Comparison of ENCODE assay signal across 21 cellular contexts in genomic region chr17:7048968-7049367, GRCh38. TPM values are rescaled to one million over a fixed set of nuclear protein-coding genes. Genes with fewer than 3 reads are reported as not detected.
DNase-seq lines count a peak whose midpoint lies in the region; ATAC-seq and TF ChIP-seq lines count a peak whose summit lies in the region.
"Had no signal": no experiment of that assay in that cellular context is flagged by ENCODE, and none has a peak within 500 bp of the region (broad histone marks: within the 10 kb centered on the region; RNA-seq: fewer than 3 reads in every experiment).

No MANE protein-coding gene starts in this region.

- CTCF ChIA-PET in HEK293 (lab: Yijun Ruan, JAX) = interaction anchor here (1.2 to 12.8 kb wide), 2 partner anchors 91 to 128 kb away, joined by 5 to 388 read pairs; no protein-coding TSS in a partner anchor

- H3K27ac ChIP-seq in BLaER1 (no peak overlapping the region), HEK293 (ENCODE audit: extremely low read depth, low read depth, low read length) (no peak overlapping the region), mesodermal cell (ENCODE audit: low read depth, low read length, severe bottlenecking) (peak overlapping the region; percentile 75)
- H3K27ac ChIP-seq: Peyer's patch had no signal

- no peaks in the 10 kb centered on the region for H3K36me3 Mint-ChIP-seq in activated naive CD8-positive, alpha-beta T cell treated with anti-CD3 and anti-CD28 coated beads, Interleukin-2, amount 50 U/mL, for 24 hours (ENCODE audit: low read depth)

- H3K27me3 ChIP-seq in BLaER1 = peaks cover 16% of the 10 kb centered on the region; the same call in 1 of the 2 replicates
- H3K27me3 ChIP-seq: Peyer's patch had no signal

- peaks cover 30% of the 10 kb centered on the region for H3K4me1 Mint-ChIP-seq in activated naive CD8-positive, alpha-beta T cell treated with anti-CD3 and anti-CD28 coated beads, Interleukin-2, amount 50 U/mL, for 24 hours

- H3K4me1 ChIP-seq in BLaER1 = peaks cover 27% of the 10 kb centered on the region
- peaks cover 6% of the 10 kb centered on the region; the same call in 1 of the 2 replicates for H3K4me1 ChIP-seq in HEK293 (ENCODE audit: control insufficient read depth, insufficient read depth, low read length)
- H3K4me1 ChIP-seq in mesodermal cell (ENCODE audit: control insufficient read depth, insufficient read depth, low read length, poor library complexity, severe bottlenecking) = peaks cover 14% of the 10 kb centered on the region

- H3K4me3 Mint-ChIP-seq in activated naive CD8-positive, alpha-beta T cell treated with anti-CD3 and anti-CD28 coated beads, Interleukin-2, amount 50 U/mL, for 24 hours = no peak overlapping the region

- no peak for ATAC-seq in GM18861 (IDR thresholded peaks at IDR 0.05; ENCODE audit: unreplicated experiment)
- ATAC-seq in left colon = no peak
- ATAC-seq in HG02852 (IDR thresholded peaks at IDR 0.05; ENCODE audit: unreplicated experiment) = no peak
- ATAC-seq in activated naive CD8-positive, alpha-beta T cell treated with anti-CD3 and anti-CD28 coated beads, Interleukin-2, amount 50 U/mL, for 24 hours = no peak

- DNase-seq in SK-MEL-5 (ENCODE audit: low read depth, low spot score) (peak; percentile 66), left colon (no peak)
- DNase-seq in activated naive CD8-positive, alpha-beta T cell treated with anti-CD3 and anti-CD28 coated beads, Interleukin-2, amount 50 U/mL, for 24 hours = no peak
- DNase-seq: DMS79 treated with DMSO at 0.1 percent for 48 hours, GF-D8, GOT3, NCI-H1048, NCI-H146, NCI-H2107, NCI-H345, NCI-H526 treated with DMSO at 0.1 percent for 48 hours, Peyer's patch, SHP77, T-helper 2 cell had no signal

- H3K27me3 Mint-ChIP-seq in activated naive CD8-positive, alpha-beta T cell treated with anti-CD3 and anti-CD28 coated beads, Interleukin-2, amount 50 U/mL, for 24 hours = peaks cover 2% of the 10 kb centered on the region

- 64 to 71% methylated on average over 1 to 3 of the region's 6 CpGs for WGBS in mesodermal cell (ENCODE audit: insufficient coverage in 2 of 2), 2 experiments

- H3K36me3 ChIP-seq in BLaER1 = no peaks in the 10 kb centered on the region
- no peaks in the 10 kb centered on the region for H3K36me3 ChIP-seq in HEK293 (ENCODE audit: control insufficient read depth in 2 of 2, insufficient read depth in 1 of 2, low read length in 2 of 2)
- H3K36me3 ChIP-seq in mesodermal cell (ENCODE audit: control insufficient read depth, insufficient read depth, low read length) = no peaks in the 10 kb centered on the region
- H3K36me3 ChIP-seq: Peyer's patch had no signal

- H3K4me2 ChIP-seq in BLaER1 = 0 out of 2 replicates have a peak overlapping the region, but pooled peaks have one; percentile 17

- H3K4me3 ChIP-seq in BLaER1 (no peak overlapping the region), HEK293 (ENCODE audit: low read depth, low read length) (no peak overlapping the region), mesodermal cell (ENCODE audit: extremely low read depth, insufficient read depth, low read length, poor library complexity, severe bottlenecking) (no peak overlapping the region)
- H3K4me3 ChIP-seq: Peyer's patch had no signal

- H3K9me3 ChIP-seq in BLaER1 = no peaks in the 10 kb centered on the region
- H3K9me3 ChIP-seq in HEK293 (ENCODE audit: control insufficient read depth, insufficient read depth, low read depth, low read length) = no peaks in the 10 kb centered on the region
- no peaks in the 10 kb centered on the region for H3K9me3 ChIP-seq in mesodermal cell (ENCODE audit: control insufficient read depth, low read length)
- H3K9me3 ChIP-seq: Peyer's patch had no signal

- no peak for TF ChIP-seq CTCF in HEK293 (tag by site-specific recombination; IDR thresholded peaks at IDR 0.05)

- no peak overlapping the region for H3K9ac ChIP-seq in BLaER1

- POLR2A ChIA-PET in HEK293 (lab: Yijun Ruan, JAX) = no interaction called here

- H3K9me3 Mint-ChIP-seq in activated naive CD8-positive, alpha-beta T cell treated with anti-CD3 and anti-CD28 coated beads, Interleukin-2, amount 50 U/mL, for 24 hours = no peaks in the 10 kb centered on the region

- H3K27ac Mint-ChIP-seq in activated naive CD8-positive, alpha-beta T cell treated with anti-CD3 and anti-CD28 coated beads, Interleukin-2, amount 50 U/mL, for 24 hours = no peak overlapping the region

- no peaks in the 10 kb centered on the region for H4K20me1 ChIP-seq in BLaER1

- in situ Hi-C loops in SK-MEL-5 (cut with HindIII; ENCODE audit: low pct_unique_long_range_greater_than_20kb, low sequenced_read_pairs) = no loop called here

- intact Hi-C loops in left colon (cut with DNase I, micrococcal nuclease) = loop anchor here in 1 of 2 donors (5.0 kb wide), 1 partner anchor 128 kb away; the partner anchor contains the start of gene ASGR1

TF ChIP-seq in HEK293, 187 proteins besides CTCF, POLR2A, EP300 and RAD21 (continues in another document):
- TF ChIP-seq ZNF174 (tag by site-specific recombination; IDR thresholded peaks at IDR 0.05) (no peak), ZFP3 (tag by site-specific recombination; IDR thresholded peaks at IDR 0.05; ENCODE audit: low read depth) (peak; percentile 86), ZBTB17 (tag by site-specific recombination; IDR thresholded peaks at IDR 0.05) (peak; percentile 49), ZNF366 (tag by site-specific recombination; conservative IDR thresholded peaks at IDR 0.05) (no peak), ZNF654 (tag by site-specific recombination; IDR thresholded peaks at IDR 0.05; ENCODE audit: low read depth) (no peak), ZNF501 (tag by site-specific recombination; IDR thresholded peaks at IDR 0.05) (no peak), MEIS1 (CRISPR knock-in tag; IDR thresholded peaks at IDR 0.05; ENCODE audit: borderline replicate concordance) (no peak), ZNF292 (tag by site-specific recombination; IDR thresholded peaks at IDR 0.05; ENCODE audit: borderline replicate concordance, low read depth) (no peak), ZNF266 (tag by site-specific recombination; IDR thresholded peaks at IDR 0.05; ENCODE audit: low read depth) (no peak), ZBTB11 (tag by site-specific recombination; conservative IDR thresholded peaks at IDR 0.05; ENCODE audit: low read depth) (no peak)

RNA-seq across cellular contexts. Expression of gene SLC16A11, which starts 5.1 kb away (rescaled TPM):
- total RNA-seq in SK-MEL-5 (2014; rRNA removed; shearing (Covaris generic)) = not detected in 2 replicates
- not detected in 2 replicates for polyA plus RNA-seq in SK-MEL-5 (2015; cell fraction: cytosol; rRNA removed)
- polyA plus RNA-seq in SK-MEL-5 (2015; cell fraction: nucleus; rRNA removed) = not detected in 2 replicates
- 0.33 TPM for polyA plus RNA-seq in mesodermal cell (2013, experiment 1 of 2)
- polyA plus RNA-seq in mesodermal cell (2013, experiment 2 of 2) = not detected
- under 1 TPM; 0.58 to 0.84 TPM for total RNA-seq in left colon
- total RNA-seq: A172, HT-29 had no signal

RNA-seq across cellular contexts. Expression of gene SLC16A13, which starts 13.2 kb away (rescaled TPM):
- 0.61 and 0.64 TPM in 2 replicates for total RNA-seq in SK-MEL-5 (2014; rRNA removed; shearing (Covaris generic))
- 3.5 and 5.3 TPM in 2 replicates for polyA plus RNA-seq in SK-MEL-5 (2015; cell fraction: cytosol; rRNA removed)
- polyA plus RNA-seq in SK-MEL-5 (2015; cell fraction: nucleus; rRNA removed) = 2.7 and 4.9 TPM in 2 replicates
- 8.1 TPM for polyA plus RNA-seq in mesodermal cell (2013, experiment 1 of 2)
- polyA plus RNA-seq in mesodermal cell (2013, experiment 2 of 2) = 7.1 TPM
- total RNA-seq in left colon = 10 to 100 TPM in 1 of 2 donors, 1 to 10 TPM in 1; 9.0 to 10.0 TPM

RNA-seq across cellular contexts. Expression of gene BCL6B, which starts 26.1 kb away (rescaled TPM):
- not detected in 2 replicates for total RNA-seq in SK-MEL-5 (2014; rRNA removed; shearing (Covaris generic))
- polyA plus RNA-seq in SK-MEL-5 (2015; cell fraction: cytosol; rRNA removed) = not detected in 2 replicates
- polyA plus RNA-seq in SK-MEL-5 (2015; cell fraction: nucleus; rRNA removed) = not detected in 2 replicates
- 12.5 TPM for polyA plus RNA-seq in mesodermal cell (2013, experiment 1 of 2)
- 8.3 TPM for polyA plus RNA-seq in mesodermal cell (2013, experiment 2 of 2)
- 1 to 10 TPM; 2.0 to 2.6 TPM for total RNA-seq in left colon
- total RNA-seq: HT-29 had no signal

RNA-seq across cellular contexts. Expression of gene CLEC10A, which starts 31.1 kb away (rescaled TPM):
- not detected in 2 replicates for total RNA-seq in SK-MEL-5 (2014; rRNA removed; shearing (Covaris generic))
- polyA plus RNA-seq in SK-MEL-5 (2015; cell fraction: cytosol; rRNA removed) = not detected in 2 replicates
- polyA plus RNA-seq in SK-MEL-5 (2015; cell fraction: nucleus; rRNA removed) = not detected in 2 replicates
- polyA plus RNA-seq in mesodermal cell (2013, experiment 1 of 2) = not detected
- polyA plus RNA-seq in mesodermal cell (2013, experiment 2 of 2) = not detected
- 1 to 10 TPM; 4.2 to 7.6 TPM for total RNA-seq in left colon
- total RNA-seq: A172, HT-29 had no signal

RNA-seq across cellular contexts. Expression of gene RNASEK, which starts 36.5 kb away (rescaled TPM):
- total RNA-seq in SK-MEL-5 (2014; rRNA removed; shearing (Covaris generic)) = 882 and 947 TPM in 2 replicates
- polyA plus RNA-seq in SK-MEL-5 (2015; cell fraction: cytosol; rRNA removed) = 763 and 812 TPM in 2 replicates
- 109 and 130 TPM in 2 replicates for polyA plus RNA-seq in SK-MEL-5 (2015; cell fraction: nucleus; rRNA removed)
- polyA plus RNA-seq in mesodermal cell (2013, experiment 1 of 2) = 315 TPM
- 270 TPM for polyA plus RNA-seq in mesodermal cell (2013, experiment 2 of 2)
- 100 to 1,000 TPM; 183 to 188 TPM for total RNA-seq in left colon
